ENCODE assay signal across 20 cellular contexts in genomic region chr17:79224476-79224875, GRCh38.
DNase-seq lines count a peak whose midpoint lies in the region; ATAC-seq, FAIRE-seq and TF ChIP-seq lines count a peak whose summit lies in the region.
"Had no signal": no experiment of that assay in that cellular context is flagged by ENCODE, and none has a peak within 500 bp of the region (broad histone marks: within the 10 kb centered on the region; RNA-seq: fewer than 3 reads in every experiment).

No MANE protein-coding gene starts in this region.

- no peak for TF ChIP-seq POLR2A in HepG2 (IDR thresholded peaks at IDR 0.05; ENCODE audit: insufficient read depth in 1 of 2, low read depth in 2 of 2, low read length in 2 of 2)
- no peak for TF ChIP-seq POLR2A in transverse colon (IDR thresholded peaks at IDR 0.05)
- TF ChIP-seq POLR2A in gastrocnemius medialis (IDR thresholded peaks at IDR 0.05), result no peak
- no peak for TF ChIP-seq POLR2A in upper lobe of left lung (IDR thresholded peaks at IDR 0.05)

- CTCF ChIA-PET in HepG2 (lab: Yijun Ruan, JAX; ENCODE audit: low intra/inter-chr PET ratio, low total read pairs), result no interaction called here

- ATAC-seq in HepG2 (no peak), left lobe of liver (peak; percentile 74), sciatic nerve (no peak), gastrocnemius medialis (no peak), upper lobe of left lung (ENCODE audit: low FRiP score in 2 of 2) (no peak)
- ATAC-seq: GM23338 had no signal

- peaks cover 8% of the 10 kb centered on the region; the same call in 1 of the 2 replicates for H4K20me1 ChIP-seq in HepG2 (ENCODE audit: insufficient read depth, low read length)

- no peaks in the 10 kb centered on the region for H3K36me3 Mint-ChIP-seq in brain
- H3K36me3 Mint-ChIP-seq: CD4-positive, alpha-beta memory T cell had no signal

- no TSS peak for BruUV-seq in HepG2 (replicated peaks; lab: Mats Ljungman, UMichigan)

- TF ChIP-seq CTCF in liver (IDR thresholded peaks at IDR 0.05; ENCODE audit: low read depth, low read length, missing input control) (no peak), HepG2 (CRISPR knock-in tag; IDR thresholded peaks at IDR 0.05) (no peak), brain (conservative IDR thresholded peaks at IDR 0.05) (no peak), transverse colon (IDR thresholded peaks at IDR 0.05) (no peak), gastrocnemius medialis (IDR thresholded peaks at IDR 0.05 in 4 of 5, conservative IDR thresholded peaks at IDR 0.05 in 1 of 5) (no peak), upper lobe of left lung (IDR thresholded peaks at IDR 0.05) (no peak)

- peak overlapping the region in 3 of 5 experiments; percentile 9 to 31 (median 15) for H3K27ac Mint-ChIP-seq in brain
- H3K27ac Mint-ChIP-seq: CD4-positive, alpha-beta memory T cell; GM23338 had no signal

- H3K27ac ChIP-seq in liver (ENCODE audit: low read depth in 1 of 2, low read length in 2 of 2) (no peak overlapping the region), HepG2 (ENCODE audit: extremely low read length, insufficient read depth, low read length) (no peak overlapping the region), transverse colon (no peak overlapping the region), gastrocnemius medialis (no peak overlapping the region), upper lobe of left lung (no peak overlapping the region)
- H3K27ac ChIP-seq: C4-2B had no signal

- H3K4me1 Mint-ChIP-seq in brain, result peaks cover 52% of the 10 kb centered on the region

- no peak for FAIRE-seq in HepG2 (lab: Jason Lieb, UNC)
- FAIRE-seq: D721Med, G401.6, GM12891, HTR-8/SVneo had no signal

- POLR2A ChIA-PET in HepG2 (lab: Yijun Ruan, JAX), result no interaction called here

- intact Hi-C loops in HepG2 (cut with micrococcal nuclease; ENCODE audit: unreplicated experiment), result no loop called here
- intact Hi-C loops in transverse colon (cut with DNase I; ENCODE audit: low total_unique reads), result no loop called here
- intact Hi-C loops in sciatic nerve (cut with DNase I), result no loop called here
- intact Hi-C loops in gastrocnemius medialis (cut with DNase I; ENCODE audit: low total_unique reads), result no loop called here

- no peak for TF ChIP-seq EP300 in HepG2 (IDR thresholded peaks at IDR 0.05; ENCODE audit: low read depth in 2 of 2, low read length in 2 of 2)
- no peak for TF ChIP-seq EP300 in HepG2 (CRISPR knock-in tag; IDR thresholded peaks at IDR 0.05; ENCODE audit: borderline replicate concordance)
- TF ChIP-seq EP300 in transverse colon (IDR thresholded peaks at IDR 0.05; ENCODE audit: low read depth), result no peak
- TF ChIP-seq EP300 in upper lobe of left lung (IDR thresholded peaks at IDR 0.05), result no peak

- H3K27me3 ChIP-seq in liver (ENCODE audit: control insufficient read depth in 4 of 4, insufficient read depth in 4 of 4, low read length in 3 of 4) (peaks cover 0 to 4% (median 2%) of the 10 kb centered on the region in 4 donors), HepG2 (ENCODE audit: control insufficient read depth in 1 of 2, insufficient read depth in 2 of 2, low read length in 2 of 2) (peaks cover 24 to 77% of the 10 kb centered on the region in 2 experiments), transverse colon (peaks cover 48% of the 10 kb centered on the region), gastrocnemius medialis (peaks cover 49 to 59% (median 57%) of the 10 kb centered on the region in 3 donors), upper lobe of left lung (peaks cover 0 to 27% (median 10%) of the 10 kb centered on the region in 4 donors)

- 41% methylated on average over 4 of the region's 4 CpGs for WGBS in liver
- WGBS in HepG2 (ENCODE audit: low lambda C conversion rate), result 0% methylated on average over 4 of the region's 4 CpGs
- 68% methylated on average over 4 of the region's 4 CpGs; no CpG with 5 or more reads in 1 of the 2 donors for WGBS in transverse colon (ENCODE audit: low coverage in 1 of 2), 2 donors
- WGBS in upper lobe of left lung, 2 donors, result 45 to 62% methylated on average over 4 of the region's 4 CpGs

- no peak overlapping the region for H3K9ac ChIP-seq in liver (ENCODE audit: low read depth in 1 of 2, low read length in 2 of 2)
- no peak overlapping the region for H3K9ac ChIP-seq in HepG2 (ENCODE audit: insufficient read depth, low read depth, low read length)

- H2AFZ ChIP-seq in HepG2 (ENCODE audit: low read length), result no peak overlapping the region
- H2AFZ ChIP-seq: GM23338 had no signal

- H3K9me3 Mint-ChIP-seq in brain, result peaks cover 0 to 2% (median 0%) of the 10 kb centered on the region in 5 experiments
- H3K9me3 Mint-ChIP-seq: GM23338 had no signal

- no peaks in the 10 kb centered on the region for H3K79me2 ChIP-seq in HepG2 (ENCODE audit: insufficient read depth, low read length)

- H3K36me3 ChIP-seq in liver (ENCODE audit: control insufficient read depth in 4 of 4, insufficient read depth in 3 of 4, low read depth in 1 of 4, low read length in 3 of 4) (no peaks in the 10 kb centered on the region), HepG2 (replicated peaks in 1 of 2; ENCODE audit: control insufficient read depth in 1 of 2, insufficient read depth in 2 of 2, low read length in 2 of 2) (no peaks in the 10 kb centered on the region), transverse colon (no peaks in the 10 kb centered on the region), gastrocnemius medialis (no peaks in the 10 kb centered on the region), upper lobe of left lung (no peaks in the 10 kb centered on the region)
- H3K36me3 ChIP-seq: BE2C, HAP-1 had no signal

- H3K4me3 ChIP-seq in liver (ENCODE audit: low read depth in 1 of 3, low read length in 3 of 3) (no peak overlapping the region), HepG2 (replicated peaks in 1 of 3; ENCODE audit: insufficient read depth in 1 of 3, low read depth in 2 of 3, low read length in 3 of 3) (no peak overlapping the region), transverse colon (no peak overlapping the region), gastrocnemius medialis (no peak overlapping the region), upper lobe of left lung (no peak overlapping the region)
- H3K4me3 ChIP-seq: GM23338, HAP-1 had no signal

- H3K4me1 ChIP-seq in liver (ENCODE audit: control insufficient read depth in 4 of 4, insufficient read depth in 4 of 4, low read length in 3 of 4) (peaks cover 0 to 6% (median 3%) of the 10 kb centered on the region in 4 donors), HepG2 (ENCODE audit: insufficient read depth, low read length) (no peaks in the 10 kb centered on the region), transverse colon (no peaks in the 10 kb centered on the region), gastrocnemius medialis (no peaks in the 10 kb centered on the region), upper lobe of left lung (peaks cover 0 to 12% (median 2%) of the 10 kb centered on the region in 4 donors)
- H3K4me1 ChIP-seq: BE2C, HAP-1 had no signal

- in situ Hi-C loops in HepG2 (cut with HindIII; ENCODE audit: extremely low pct_ligation_motif_present, low pct_unique_long_range_greater_than_20kb), result no loop called here
- in situ Hi-C loops in transverse colon (cut with MboI; ENCODE audit: low pct_ligation_motif_present in 1 of 4, low pct_unique_long_range_greater_than_20kb in 1 of 4, low sequenced_read_pairs in 3 of 4), result no loop called here
- in situ Hi-C loops in gastrocnemius medialis (cut with MboI; ENCODE audit: low sequenced_read_pairs in 4 of 4), result no loop called here

- no peak for DNase-seq in HepG2 (ENCODE audit: low spot score)
- DNase-seq in left lobe of liver (ENCODE audit: low spot score), result no peak
- no peak for DNase-seq in transverse colon
- no peak for DNase-seq in sciatic nerve (ENCODE audit: low spot score)
- DNase-seq in gastrocnemius medialis, result no peak
- no peak for DNase-seq in upper lobe of left lung
- DNase-seq: BE2C; CD4-positive, alpha-beta memory T cell; DMS153; DMS79 treated with DMSO at 0.1 percent for 48 hours; EL had no signal

- no peaks in the 10 kb centered on the region for H3K9me3 ChIP-seq in liver (ENCODE audit: control insufficient read depth in 4 of 4, low read length in 3 of 4)
- no peaks in the 10 kb centered on the region for H3K9me3 ChIP-seq in HepG2 (ENCODE audit: low read length)
- no peaks in the 10 kb centered on the region for H3K9me3 ChIP-seq in transverse colon
- H3K9me3 ChIP-seq in gastrocnemius medialis, result no peaks in the 10 kb centered on the region
- no peaks in the 10 kb centered on the region for H3K9me3 ChIP-seq in upper lobe of left lung
- H3K9me3 ChIP-seq: BE2C, HAP-1 had no signal

- TF ChIP-seq RAD21 in liver (IDR thresholded peaks at IDR 0.05) (no peak), HepG2 (CRISPR knock-in tag; IDR thresholded peaks at IDR 0.05) (no peak)

- no peak overlapping the region for H3K4me2 ChIP-seq in HepG2 (ENCODE audit: low read depth, low read length)
- H3K4me2 ChIP-seq: GM23338 had no signal

- H3K27me3 Mint-ChIP-seq in brain, result peaks cover 12% of the 10 kb centered on the region

- H3K4me3 Mint-ChIP-seq in brain, result no peak overlapping the region
- H3K4me3 Mint-ChIP-seq: CD4-positive, alpha-beta memory T cell; GM23338 had no signal

TF ChIP-seq in liver, 16 proteins besides CTCF, POLR2A, EP300 and RAD21 (continues in another document):
- TF ChIP-seq EGR1 (IDR thresholded peaks at IDR 0.05; ENCODE audit: low read depth in 2 of 2), result no peak
- TF ChIP-seq NR2F2 (IDR thresholded peaks at IDR 0.05), result no peak
- no peak for TF ChIP-seq GABPA (IDR thresholded peaks at IDR 0.05 in 1 of 2, conservative IDR thresholded peaks at IDR 0.05 in 1 of 2)

TF ChIP-seq in HepG2, 621 proteins besides CTCF, POLR2A, EP300 and RAD21:
- TF ChIP-seq ZNF569 (CRISPR knock-in tag; IDR thresholded peaks at IDR 0.05; ENCODE audit: borderline replicate concordance), result no peak
- no peak for TF ChIP-seq ZNF83 (CRISPR knock-in tag; IDR thresholded peaks at IDR 0.05; ENCODE audit: borderline replicate concordance)
- TF ChIP-seq ATF4 (CRISPR knock-in tag; IDR thresholded peaks at IDR 0.05), result no peak
- TF ChIP-seq MED8 (CRISPR knock-in tag; IDR thresholded peaks at IDR 0.05; ENCODE audit: insufficient replicate concordance), result no peak
